Comparison of ENCODE assay signal across 8 cellular contexts in the genomic region with DNA sequence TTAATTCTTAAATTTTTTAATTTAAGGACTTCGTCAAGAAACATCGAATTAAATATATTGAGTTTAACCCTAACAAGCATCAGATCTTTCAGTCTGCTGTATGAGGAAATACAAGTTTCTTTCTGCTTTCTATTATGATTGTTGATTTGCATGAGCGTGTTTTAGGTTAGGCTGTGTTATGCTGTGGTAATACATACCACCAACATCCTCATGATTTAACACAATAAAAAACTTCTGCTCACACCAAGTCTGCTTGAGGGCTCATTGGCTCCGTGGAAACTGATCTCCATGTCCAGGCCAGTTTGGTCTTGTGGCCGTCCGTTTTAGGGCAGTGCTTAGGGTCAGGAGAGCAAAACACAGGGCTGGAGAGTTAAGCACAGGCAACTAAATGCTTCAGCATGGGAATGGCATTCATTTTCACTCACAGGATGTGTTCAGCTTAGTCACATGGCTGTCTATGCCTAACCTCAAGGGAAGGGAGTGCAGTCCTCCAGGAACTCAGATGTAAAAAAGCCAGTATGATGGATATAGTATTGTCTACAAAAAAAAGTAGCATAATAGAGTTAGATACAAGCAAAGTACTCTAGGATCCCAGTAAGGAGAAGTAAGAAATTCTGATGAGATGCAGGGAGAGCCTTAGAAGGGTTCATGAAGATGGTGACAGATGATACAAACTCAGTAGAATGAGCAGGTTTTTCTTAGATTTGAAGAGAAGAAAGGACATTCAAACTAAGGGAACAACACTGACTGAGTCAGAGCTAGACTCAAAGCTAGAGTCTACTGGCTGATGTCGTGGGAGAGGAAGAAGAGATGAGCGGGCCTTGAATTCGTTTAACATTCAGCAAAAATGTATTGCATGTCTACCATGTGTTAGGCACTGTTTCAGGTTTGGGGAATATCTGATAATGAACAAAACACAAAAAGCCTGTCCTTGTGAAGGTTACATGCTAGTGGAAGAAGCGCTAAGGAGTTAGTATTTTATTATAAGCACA. TPM values are rescaled to one million over a fixed set of nuclear protein-coding genes. Genes with fewer than 3 reads are reported as not detected.
A peak's percentile ranks its signal among the peaks of the same experiment; 100 is the strongest.
DNase-seq lines count a peak whose midpoint lies in the region; ATAC-seq and TF ChIP-seq lines count a peak whose summit lies in the region.

No MANE protein-coding gene starts in this region.

- no peaks in the 10 kb centered on the region for H3K27me3 Mint-ChIP-seq in natural killer cell treated with Interleukin-12 subunit alpha and Interleukin-12 subunit beta and Interleukin-15 and Interleukin-18, amount 100 ng/mL, for 72 hours

- peaks cover 32% of the 10 kb centered on the region for H3K4me1 ChIP-seq in PC-3 (ENCODE audit: insufficient read depth, low read length)

- H3K9me2 ChIP-seq in PC-3 (replicated peaks; ENCODE audit: low read length): no peaks in the 10 kb centered on the region

- BruUV-seq in PC-3 (replicated peaks; lab: Mats Ljungman, UMichigan): no TSS peak

- no peak overlapping the region for H3K4me3 ChIP-seq in PC-3 (ENCODE audit: low read length)

- H3F3A ChIP-seq in PC-3 (ENCODE audit: low read length, unreplicated experiment): no peaks in the 10 kb centered on the region

- ATAC-seq in PC-3: peak; percentile 72
- peak; percentile 71 to 79 for ATAC-seq in natural killer cell treated with Interleukin-12 subunit alpha and Interleukin-12 subunit beta and Interleukin-15 and Interleukin-18, amount 100 ng/mL, for 72 hours

- POLR2A ChIA-PET in PC-3 (lab: Charles Lee; ENCODE audit: unreplicated experiment): no interaction called here

- no peaks in the 10 kb centered on the region for H3K9me3 ChIP-seq in PC-3 (ENCODE audit: low read length)

- H3K9ac ChIP-seq in PC-3 (ENCODE audit: low read length): no peak overlapping the region

- intact Hi-C loops in PC-3 (cut with micrococcal nuclease): no loop called here

- DNase-seq in EH (ENCODE audit: low read depth): peak; percentile 91
- peak; percentile 40 for DNase-seq in PC-3
- DNase-seq in dermis microvascular lymphatic vessel endothelial cell (ENCODE audit: low read depth in 2 of 2): peak; percentile 26 to 81
- no peak for DNase-seq in natural killer cell treated with Interleukin-12 subunit alpha and Interleukin-12 subunit beta and Interleukin-15 and Interleukin-18, amount 100 ng/mL, for 72 hours (ENCODE audit: low spot score)
- no peak for DNase-seq in SIG-M5 treated with dmso at 0.1 percent for 504 hours (lab: John Stamatoyannopoulos, UW; ENCODE audit: unreplicated experiment)
- DNase-seq in NCI-H1694 (lab: John Stamatoyannopoulos, UW): no peak
- DNase-seq in SIG-M5 (lab: John Stamatoyannopoulos, UW): no peak
- DNase-seq in DMS79 treated with DMSO at 0.1 percent for 48 hours (lab: John Stamatoyannopoulos, UW): no peak

- H3K4me2 ChIP-seq in PC-3 (ENCODE audit: low read length): peak overlapping the region; percentile 12; the same call in 1 of the 2 replicates

- H2AFZ ChIP-seq in PC-3 (ENCODE audit: low read length): no peak overlapping the region

- CTCF ChIA-PET in PC-3 (lab: Charles Lee): interaction anchor here (0.5 kb wide), 1 partner anchor 216 kb away, joined by 4 read pairs; no protein-coding TSS in a partner anchor

- H4K20me1 ChIP-seq in PC-3 (ENCODE audit: low read length): peaks cover 66% of the 10 kb centered on the region

- H3K27ac ChIP-seq in PC-3 (ENCODE audit: low read length): peak overlapping the region; percentile 21

- TF ChIP-seq CTCF in PC-3 (conservative IDR thresholded peaks at IDR 0.05; ENCODE audit: low read depth, low read length): no peak

- peak overlapping the region; percentile 44 for H3K4me3 Mint-ChIP-seq in natural killer cell treated with Interleukin-12 subunit alpha and Interleukin-12 subunit beta and Interleukin-15 and Interleukin-18, amount 100 ng/mL, for 72 hours

- peaks cover 3% of the 10 kb centered on the region; the same call in 1 of the 2 replicates for H3K36me3 ChIP-seq in PC-3 (ENCODE audit: low read depth, low read length)

- H3K27me3 ChIP-seq in PC-3 (ENCODE audit: low read length): no peaks in the 10 kb centered on the region

- H3K79me2 ChIP-seq in PC-3 (ENCODE audit: low read length): peaks cover 94% of the 10 kb centered on the region

- no peaks in the 10 kb centered on the region for H3K9me3 Mint-ChIP-seq in natural killer cell treated with Interleukin-12 subunit alpha and Interleukin-12 subunit beta and Interleukin-15 and Interleukin-18, amount 100 ng/mL, for 72 hours

- H3K36me3 Mint-ChIP-seq in natural killer cell treated with Interleukin-12 subunit alpha and Interleukin-12 subunit beta and Interleukin-15 and Interleukin-18, amount 100 ng/mL, for 72 hours: no peaks in the 10 kb centered on the region

- H3K4me1 Mint-ChIP-seq in natural killer cell treated with Interleukin-12 subunit alpha and Interleukin-12 subunit beta and Interleukin-15 and Interleukin-18, amount 100 ng/mL, for 72 hours (ENCODE audit: low read depth in 2 of 2): peaks cover 43 to 57% of the 10 kb centered on the region in 2 donors

- H3K27ac Mint-ChIP-seq in natural killer cell treated with Interleukin-12 subunit alpha and Interleukin-12 subunit beta and Interleukin-15 and Interleukin-18, amount 100 ng/mL, for 72 hours: peak overlapping the region; percentile 57 to 71

RNA-seq across cellular contexts. Expression of a gene that starts 16.3 kb away (rescaled TPM):
- total RNA-seq in PC-3 (2014; rRNA removed): 69.9 and 73.4 TPM in 2 replicates
- total RNA-seq in dermis microvascular lymphatic vessel endothelial cell: 40.4 and 49.2 TPM in 2 replicates
- total RNA-seq in natural killer cell treated with Interleukin-12 subunit alpha and Interleukin-12 subunit beta and Interleukin-15 and Interleukin-18, amount 100 ng/mL, for 72 hours: 100 to 1,000 TPM; 101 to 165 TPM

Comparison
In these comparisons a context has a peak if more than half of its experiments do, and no peak if none do; other contexts are left out.
1. DNase-seq: peak in EH (single experiment), PC-3 (single experiment) and dermis microvascular lymphatic vessel endothelial cell (2 of 2); none in natural killer cell treated with Interleukin-12 subunit alpha and Interleukin-12 subunit beta and Interleukin-15 and Interleukin-18, amount 100 ng/mL, for 72 hours (single experiment), SIG-M5 treated with dmso at 0.1 percent for 504 hours (single experiment), NCI-H1694 (single experiment), SIG-M5 (single experiment) and DMS79 treated with DMSO at 0.1 percent for 48 hours (single experiment).